In the genomic region with DNA sequence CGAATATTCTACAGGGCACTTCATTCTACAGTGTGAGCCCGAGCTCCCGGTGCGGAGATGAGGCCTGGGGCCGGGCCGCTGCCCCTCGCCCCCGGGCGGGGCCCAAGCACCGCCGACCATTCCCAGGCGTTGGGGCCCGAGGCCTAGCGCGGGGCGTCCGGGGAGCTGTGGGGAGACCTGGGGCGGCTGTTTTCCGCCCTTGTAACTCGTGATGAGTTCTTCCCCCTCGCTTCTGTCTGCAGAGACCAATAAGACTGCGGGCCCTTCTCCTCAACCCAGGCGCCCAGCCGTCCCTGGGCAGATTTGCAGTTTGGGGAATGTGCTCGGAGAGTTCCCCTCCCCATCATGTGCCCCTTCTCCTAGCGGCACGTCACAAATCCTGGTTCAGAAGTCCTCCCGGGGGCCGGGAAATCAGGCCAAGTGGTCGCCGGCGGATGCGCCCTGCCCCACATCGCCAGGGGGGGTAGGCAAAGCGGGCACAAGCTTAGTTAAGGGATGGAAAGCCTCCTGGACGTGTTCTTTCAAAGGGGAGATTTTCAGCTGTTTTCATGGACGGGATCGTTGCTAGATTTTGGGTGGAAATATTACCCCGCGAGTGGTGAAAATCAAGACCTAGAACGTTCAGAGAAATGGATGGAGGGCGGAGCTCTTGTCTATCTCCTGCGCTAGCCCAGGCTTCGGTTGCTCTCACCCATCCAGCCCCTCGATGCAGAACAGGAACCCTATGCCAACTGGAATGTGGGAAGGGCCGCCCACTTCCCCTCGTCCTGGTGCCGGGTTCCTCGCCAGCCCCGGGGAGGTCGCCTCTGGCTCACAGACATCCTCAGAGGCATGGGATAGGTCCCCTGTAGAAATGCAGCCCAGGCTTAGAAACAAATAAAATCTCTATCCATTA, we compare ENCODE assay signal across 8 cellular contexts. TPM values are rescaled to one million over a fixed set of nuclear protein-coding genes. Genes with fewer than 3 reads are reported as not detected.
A peak's percentile ranks its signal among the peaks of the same experiment; 100 is the strongest.
DNase-seq lines count a peak whose midpoint lies in the region; ATAC-seq and TF ChIP-seq lines count a peak whose summit lies in the region.

No MANE protein-coding gene starts in this region.

- H3K36me3 ChIP-seq in ACC112 (ENCODE audit: insufficient read depth, low read length), result no peaks in the 10 kb centered on the region
- H3K36me3 ChIP-seq in OCI-LY7 (ENCODE audit: insufficient read depth, low read length), result no peaks in the 10 kb centered on the region
- H3K36me3 ChIP-seq in cardiac muscle cell, result no peaks in the 10 kb centered on the region
- H3K36me3 ChIP-seq in ovary, result no peaks in the 10 kb centered on the region
- H3K36me3 ChIP-seq in uterus, result no peaks in the 10 kb centered on the region

- ATAC-seq in GM18499 (IDR thresholded peaks at IDR 0.05; ENCODE audit: insufficient read depth, unreplicated experiment) (peak; percentile 0), HG02981 (IDR thresholded peaks at IDR 0.05; ENCODE audit: unreplicated experiment) (peak; percentile 5)
- peak; percentile 4 for ATAC-seq in activated naive CD8-positive, alpha-beta T cell treated with anti-CD3 and anti-CD28 coated beads, Interleukin-2, amount 10 ng/mL, durations not matched to agents 7 days and 5 days (ENCODE audit: low read depth)

- BruUV-seq in OCI-LY7 (replicated peaks; lab: Mats Ljungman, UMichigan), result no TSS peak

- CTCF ChIA-PET in OCI-LY7 (lab: Charles Lee; ENCODE audit: unreplicated experiment), result interaction anchor here (1.0 kb wide), 1 partner anchor 294 kb away, joined by 3 read pairs; no protein-coding TSS in a partner anchor

- H2AFZ ChIP-seq in ACC112 (ENCODE audit: low read length, unreplicated experiment) (peak overlapping the region; percentile 54), OCI-LY7 (ENCODE audit: low read length) (peak overlapping the region; percentile 67; the same call in 1 of the 2 replicates)

- H3K4me1 Mint-ChIP-seq in activated naive CD8-positive, alpha-beta T cell treated with anti-CD3 and anti-CD28 coated beads, Interleukin-2, amount 10 ng/mL, durations not matched to agents 7 days and 5 days, result peaks cover 17% of the 10 kb centered on the region

- H3K27ac ChIP-seq in ACC112 (ENCODE audit: low read depth, low read length) (peak overlapping the region; percentile 99), OCI-LY7 (ENCODE audit: low read depth, low read length, poor library complexity, severe bottlenecking) (no peak overlapping the region), cardiac muscle cell (peak overlapping the region; percentile 98), ovary (peak overlapping the region; percentile 94 to 100), uterus (peak overlapping the region; percentile 100)

- H3K4me3 Mint-ChIP-seq in activated naive CD8-positive, alpha-beta T cell treated with anti-CD3 and anti-CD28 coated beads, Interleukin-2, amount 10 ng/mL, durations not matched to agents 7 days and 5 days, result peak overlapping the region; percentile 97

- H3K36me3 Mint-ChIP-seq in activated naive CD8-positive, alpha-beta T cell treated with anti-CD3 and anti-CD28 coated beads, Interleukin-2, amount 10 ng/mL, durations not matched to agents 7 days and 5 days, result peaks cover 4% of the 10 kb centered on the region

- TF ChIP-seq EP300 in ovary (IDR thresholded peaks at IDR 0.05), result no peak

- TF ChIP-seq CTCF in OCI-LY7 (conservative IDR thresholded peaks at IDR 0.05; ENCODE audit: low read length), result no peak
- TF ChIP-seq CTCF in cardiac muscle cell (IDR thresholded peaks at IDR 0.05; ENCODE audit: low read depth, low read length), result no peak
- TF ChIP-seq CTCF in ovary (IDR thresholded peaks at IDR 0.05), result no peak
- no peak for TF ChIP-seq CTCF in uterus (IDR thresholded peaks at IDR 0.05)

- H3K4me2 ChIP-seq in OCI-LY7 (ENCODE audit: low read length), result peak overlapping the region; percentile 83

- H3K9me3 Mint-ChIP-seq in activated naive CD8-positive, alpha-beta T cell treated with anti-CD3 and anti-CD28 coated beads, Interleukin-2, amount 10 ng/mL, durations not matched to agents 7 days and 5 days, result peaks cover 6% of the 10 kb centered on the region

- H3K4me1 ChIP-seq in ACC112 (ENCODE audit: control insufficient read depth, insufficient read depth, low read length, unreplicated experiment), result peaks cover 13% of the 10 kb centered on the region
- peaks cover 15% of the 10 kb centered on the region for H3K4me1 ChIP-seq in OCI-LY7 (ENCODE audit: insufficient read depth, low read length, poor library complexity, severe bottlenecking)
- H3K4me1 ChIP-seq in cardiac muscle cell (ENCODE audit: low read depth), result peaks cover 7% of the 10 kb centered on the region
- peaks cover 3% of the 10 kb centered on the region for H3K4me1 ChIP-seq in ovary (ENCODE audit: insufficient read depth)
- H3K4me1 ChIP-seq in uterus, result no peaks in the 10 kb centered on the region

- H3K27me3 Mint-ChIP-seq in activated naive CD8-positive, alpha-beta T cell treated with anti-CD3 and anti-CD28 coated beads, Interleukin-2, amount 10 ng/mL, durations not matched to agents 7 days and 5 days, result peaks cover 8% of the 10 kb centered on the region

- TF ChIP-seq POLR2A in ovary (IDR thresholded peaks at IDR 0.05) (peak; percentile 58), uterus (IDR thresholded peaks at IDR 0.05) (peak; percentile 14 to 31)

- peak overlapping the region; percentile 100 for H3K27ac Mint-ChIP-seq in activated naive CD8-positive, alpha-beta T cell treated with anti-CD3 and anti-CD28 coated beads, Interleukin-2, amount 10 ng/mL, durations not matched to agents 7 days and 5 days

- H3K27me3 ChIP-seq in ACC112 (ENCODE audit: insufficient read depth, low read length), result no peaks in the 10 kb centered on the region
- no peaks in the 10 kb centered on the region for H3K27me3 ChIP-seq in cardiac muscle cell
- H3K27me3 ChIP-seq in ovary, result no peaks in the 10 kb centered on the region
- H3K27me3 ChIP-seq in uterus, result no peaks in the 10 kb centered on the region

- no peaks in the 10 kb centered on the region for H3K9me2 ChIP-seq in OCI-LY7 (ENCODE audit: insufficient read depth, low read length)

- H4K20me1 ChIP-seq in OCI-LY7 (ENCODE audit: insufficient read depth, low read length), result no peaks in the 10 kb centered on the region

- H3K9me3 ChIP-seq in OCI-LY7 (ENCODE audit: low read length) (no peaks in the 10 kb centered on the region), cardiac muscle cell (ENCODE audit: low read depth) (no peaks in the 10 kb centered on the region), ovary (no peaks in the 10 kb centered on the region), uterus (no peaks in the 10 kb centered on the region)

- DNase-seq in OCI-LY7 (ENCODE audit: low spot score) (no peak), cardiac muscle cell (ENCODE audit: low read depth in 1 of 2, low spot score in 1 of 2) (peak; percentile 44 to 86), ovary (peak; percentile 76 to 84 (median 80)), uterus (peak; percentile 69 to 71)
- DNase-seq in activated naive CD8-positive, alpha-beta T cell treated with anti-CD3 and anti-CD28 coated beads, Interleukin-2, amount 10 ng/mL, durations not matched to agents 7 days and 5 days, result peak; percentile 76

- intact Hi-C loops in OCI-LY7 (cut with micrococcal nuclease; ENCODE audit: unreplicated experiment), result no loop called here
- intact Hi-C loops in ovary (cut with DNase I), result no loop called here
- intact Hi-C loops in uterus (cut with DNase I; ENCODE audit: low total_unique reads), result no loop called here

- H3K4me3 ChIP-seq in ACC112 (ENCODE audit: low read depth, low read length) (peak overlapping the region; percentile 90), OCI-LY7 (ENCODE audit: low read depth, low read length, poor library complexity, severe bottlenecking) (peak overlapping the region; percentile 67), cardiac muscle cell (peak overlapping the region; percentile 49), ovary (peak overlapping the region; percentile 69), uterus (peak overlapping the region; percentile 71 to 83)

- WGBS in ovary, 3 donors, result 1 to 2% (median 1%) methylated on average over 47 to 51 of the region's 51 CpGs

- POLR2A ChIA-PET in OCI-LY7 (lab: Charles Lee), result no interaction called here
- POLR2A ChIA-PET in activated naive CD8-positive, alpha-beta T cell treated with anti-CD3 and anti-CD28 coated beads, Interleukin-2, amount 10 ng/mL, durations not matched to agents 7 days and 5 days (lab: Charles Lee), result interaction anchor here (0.6 to 3.2 kb wide), 15 partner anchors 8 to 785 kb away, joined by 3 to 19 read pairs (median 4); a partner anchor contains a TSS

- H3K79me2 ChIP-seq in ACC112 (ENCODE audit: control insufficient read depth, insufficient read depth, low read length, unreplicated experiment), result no peaks in the 10 kb centered on the region
- no peaks in the 10 kb centered on the region for H3K79me2 ChIP-seq in OCI-LY7 (ENCODE audit: insufficient read depth, low read depth, low read length)

RNA-seq across cellular contexts. Expression of a gene that starts 18.8 kb away (rescaled TPM):
- not detected in 2 replicates for total RNA-seq in OCI-LY7 (2014; rRNA removed; shearing (Covaris generic))
- total RNA-seq in OCI-LY7 (2022) (not detected in 2 replicates), cardiac muscle cell (0.30 and 0.39 TPM in 2 replicates), ovary (10 to 100 TPM in 6 of 7 donors, 1 to 10 TPM in 1; 8.8 to 33.0 (median 28.8) TPM), uterus (10 to 100 TPM in 3 of 4 donors, 1 to 10 TPM in 1; 3.1 to 25.1 (median 20.8) TPM)
- total RNA-seq in activated naive CD8-positive, alpha-beta T cell treated with anti-CD3 and anti-CD28 coated beads, Interleukin-2, amount 10 ng/mL, durations not matched to agents 7 days and 5 days, result under 1 TPM in 1 of 2 experiments, not detected in 1; 0.28 TPM
- polyA plus RNA-seq in cardiac muscle cell (0.43 and 0.79 TPM in 2 replicates), ovary (10 to 100 TPM in 1 of 2 donors, 1 to 10 TPM in 1; 6.2 to 17.4 TPM)

RNA-seq across cellular contexts. Expression of a gene that starts 47.3 kb away (rescaled TPM):
- not detected in 2 replicates for total RNA-seq in OCI-LY7 (2014; rRNA removed; shearing (Covaris generic))
- total RNA-seq in OCI-LY7 (2022) (not detected in 2 replicates), cardiac muscle cell (0.48 TPM in 1 of 2 replicates, not detected in the other), ovary (1 to 10 TPM; 1.0 to 7.8 (median 6.0) TPM), uterus (1 to 10 TPM in 2 of 4 donors, not detected in 2; 1.9 to 5.4 TPM)
- not detected for total RNA-seq in activated naive CD8-positive, alpha-beta T cell treated with anti-CD3 and anti-CD28 coated beads, Interleukin-2, amount 10 ng/mL, durations not matched to agents 7 days and 5 days
- polyA plus RNA-seq in cardiac muscle cell (0.12 and 0.15 TPM in 2 replicates), ovary (1 to 10 TPM in 1 of 2 donors, under 1 TPM in 1; 0.37 to 4.0 TPM)
